8 cellular contexts compared by ENCODE assay signal in genomic region chr18:34122724-34123334, GRCh38.
DNase-seq lines count a peak whose midpoint lies in the region; ATAC-seq and TF ChIP-seq lines count a peak whose summit lies in the region.

No MANE protein-coding gene starts in this region.

- H3K27me3 ChIP-seq in adrenal gland (no peaks in the 10 kb centered on the region), tibial artery (no peaks in the 10 kb centered on the region)

- H3K27ac ChIP-seq in adrenal gland = no peak overlapping the region
- H3K27ac ChIP-seq in tibial artery = no peak overlapping the region

- no peaks in the 10 kb centered on the region for H3K9me3 ChIP-seq in adrenal gland (replicated peaks in 1 of 3)
- no peaks in the 10 kb centered on the region for H3K9me3 ChIP-seq in tibial artery

- WGBS in adrenal gland, 4 donors = 20 to 25% (median 21%) methylated on average over 4 of the region's 4 CpGs

- H3K4me3 ChIP-seq in adrenal gland = no peak overlapping the region
- no peak overlapping the region for H3K4me3 ChIP-seq in tibial artery

- H3K4me1 ChIP-seq in adrenal gland (replicated peaks in 1 of 2) (no peaks in the 10 kb centered on the region), tibial artery (no peaks in the 10 kb centered on the region)

- DNase-seq in DMS79 treated with DMSO at 0.1 percent for 48 hours (lab: John Stamatoyannopoulos, UW) (peak; percentile 70), NCI-H345 (lab: John Stamatoyannopoulos, UW) (peak; percentile 76), adrenal gland (peak; percentile 8 to 62 (median 27)), iPS-NIHi11 (ENCODE audit: low spot score) (peak; percentile 53), tibial artery (peak in 1 of 2 donors; percentile 39), HPDE6-E6E7 (ENCODE audit: extremely low spot score) (no peak)

- intact Hi-C loops in adrenal gland (cut with DNase I) (loop anchor here (5.0 to 10.0 kb wide), 2 partner anchors 199 to 662 kb away; no protein-coding TSS in a partner anchor), tibial artery (cut with DNase I; ENCODE audit: low total_unique reads) (loop anchor here (10.0 kb wide), 2 partner anchors 202 to 662 kb away; no protein-coding TSS in a partner anchor)

- ATAC-seq in GM19397 (IDR thresholded peaks at IDR 0.05; ENCODE audit: unreplicated experiment) = peak; percentile 89
- peak; percentile 97 for ATAC-seq in HG03175 (IDR thresholded peaks at IDR 0.05; ENCODE audit: unreplicated experiment)

- no peak for TF ChIP-seq POLR2A in adrenal gland (IDR thresholded peaks at IDR 0.05)

- TF ChIP-seq CTCF in adrenal gland (IDR thresholded peaks at IDR 0.05) = peak; percentile 56 to 84 (median 74)
- peak; percentile 68 to 83 for TF ChIP-seq CTCF in tibial artery (IDR thresholded peaks at IDR 0.05)

- no peaks in the 10 kb centered on the region for H3K36me3 ChIP-seq in adrenal gland (replicated peaks in 1 of 2)
- H3K36me3 ChIP-seq in tibial artery = no peaks in the 10 kb centered on the region
